In genomic region chr2:94979406-94980375, GRCh38 we compare ENCODE assay signal across 17 cellular contexts. TPM values are rescaled to one million over a fixed set of nuclear protein-coding genes. Genes with fewer than 3 reads are reported as not detected.
A peak's percentile ranks its signal among the peaks of the same experiment; 100 is the strongest.
DNase-seq lines count a peak whose midpoint lies in the region; ATAC-seq, FAIRE-seq and TF ChIP-seq lines count a peak whose summit lies in the region.
"Had no signal": no experiment of that assay in that cellular context is flagged by ENCODE, and none has a peak within 500 bp of the region (broad histone marks: within the 10 kb centered on the region; RNA-seq: fewer than 3 reads in every experiment).

No MANE protein-coding gene starts in this region.

- H3K27me3 ChIP-seq in astrocyte (ENCODE audit: insufficient read depth, low read length) (no peaks in the 10 kb centered on the region), trophoblast cell (ENCODE audit: insufficient read depth, low read length) (no peaks in the 10 kb centered on the region)
- H3K27me3 ChIP-seq: BLaER1 treated with 17β-estradiol and CSF1 and Interleukin-3, amounts not matched to agents 10 nM and 100 nM had no signal

- H3K4me2 ChIP-seq in astrocyte (ENCODE audit: low read length) (no peak overlapping the region), trophoblast cell (ENCODE audit: low read length) (no peak overlapping the region)
- H3K4me2 ChIP-seq: BLaER1 treated with 17β-estradiol and CSF1 and Interleukin-3, amounts not matched to agents 10 nM and 100 nM; GM23338 had no signal

- no peak overlapping the region for H2BK120ac ChIP-seq in trophoblast cell (ENCODE audit: insufficient read depth, low read length, poor library complexity)

- H3K36me3 ChIP-seq in HEK293 (ENCODE audit: control insufficient read depth in 2 of 2, insufficient read depth in 1 of 2, low read length in 2 of 2) (no peaks in the 10 kb centered on the region), astrocyte (ENCODE audit: insufficient read depth, low read length) (no peaks in the 10 kb centered on the region), trophoblast cell (ENCODE audit: control insufficient read depth in 1 of 2, insufficient read depth in 2 of 2, low read length in 2 of 2) (no peaks in the 10 kb centered on the region)
- H3K36me3 ChIP-seq: BLaER1 treated with 17β-estradiol and CSF1 and Interleukin-3, amounts not matched to agents 10 nM and 100 nM had no signal

- no peak for TF ChIP-seq CTCF in activated CD8-positive, alpha-beta T cell treated with anti-CD3 and anti-CD28 coated beads for 36 hours (IDR thresholded peaks at IDR 0.05)
- TF ChIP-seq CTCF in HEK293 (tag by site-specific recombination; IDR thresholded peaks at IDR 0.05) (no peak), astrocyte (IDR thresholded peaks at IDR 0.05; ENCODE audit: insufficient read depth, low read depth, low read length) (no peak)

- no peak overlapping the region for H2AK5ac ChIP-seq in trophoblast cell (ENCODE audit: low read length)

- H4K91ac ChIP-seq in trophoblast cell (ENCODE audit: low read depth, low read length) = no peak overlapping the region

- CTCF ChIA-PET in activated CD8-positive, alpha-beta T cell treated with anti-CD3 and anti-CD28 coated beads, Interleukin-2, amount 10 ng/mL, durations not matched to agents 7 days and 5 days (lab: Charles Lee) = no interaction called here
- CTCF ChIA-PET in activated CD8-positive, alpha-beta T cell treated with anti-CD3 and anti-CD28 coated beads for 36 hours (lab: Charles Lee) = no interaction called here
- CTCF ChIA-PET in HEK293 (lab: Yijun Ruan, JAX) = interaction anchor here (0.5 to 1.0 kb wide), 2 partner anchors 22 to 398 kb away, joined by 4 to 5 read pairs; no protein-coding TSS in a partner anchor

- H3K14ac ChIP-seq in trophoblast cell (ENCODE audit: low read length) = no peak overlapping the region

- WGBS in trophoblast cell (ENCODE audit: extremely low coverage, insufficient coverage, insufficient read length) = no CpG with 5 or more reads among the region's 10 CpGs

- no peak overlapping the region for H2AFZ ChIP-seq in astrocyte (ENCODE audit: low read depth, low read length)
- no peak overlapping the region for H2AFZ ChIP-seq in trophoblast cell (ENCODE audit: insufficient read depth, low read length, poor library complexity)
- H2AFZ ChIP-seq: GM23338 had no signal

- FAIRE-seq in astrocyte (lab: Jason Lieb, UNC) = no peak
- FAIRE-seq: GM12892 had no signal

- POLR2A ChIA-PET in activated CD8-positive, alpha-beta T cell treated with anti-CD3 and anti-CD28 coated beads, Interleukin-2, amount 10 ng/mL, durations not matched to agents 7 days and 5 days (lab: Charles Lee) = no interaction called here
- POLR2A ChIA-PET in activated CD8-positive, alpha-beta T cell treated with anti-CD3 and anti-CD28 coated beads for 36 hours (lab: Charles Lee) = no interaction called here
- POLR2A ChIA-PET in HEK293 (lab: Yijun Ruan, JAX) = no interaction called here

- H3K36me3 Mint-ChIP-seq in activated CD8-positive, alpha-beta T cell treated with anti-CD3 and anti-CD28 coated beads, Interleukin-2, amount 10 ng/mL, durations not matched to agents 7 days and 5 days (ENCODE audit: low read depth) = no peaks in the 10 kb centered on the region
- H3K36me3 Mint-ChIP-seq in activated CD8-positive, alpha-beta T cell treated with anti-CD3 and anti-CD28 coated beads for 36 hours (ENCODE audit: low read depth) = no peaks in the 10 kb centered on the region
- H3K36me3 Mint-ChIP-seq in astrocyte (ENCODE audit: low read depth, unreplicated experiment) = peaks cover 1% of the 10 kb centered on the region

- no peaks in the 10 kb centered on the region for H3K4me1 Mint-ChIP-seq in activated CD8-positive, alpha-beta T cell treated with anti-CD3 and anti-CD28 coated beads, Interleukin-2, amount 10 ng/mL, durations not matched to agents 7 days and 5 days (ENCODE audit: low read depth)
- H3K4me1 Mint-ChIP-seq in activated CD8-positive, alpha-beta T cell treated with anti-CD3 and anti-CD28 coated beads for 36 hours (ENCODE audit: low read depth) = no peaks in the 10 kb centered on the region
- H3K4me1 Mint-ChIP-seq in astrocyte (ENCODE audit: low read depth, unreplicated experiment) = peaks cover 3% of the 10 kb centered on the region
- H3K4me1 Mint-ChIP-seq: GM23338 had no signal

- no peak overlapping the region for H2BK12ac ChIP-seq in trophoblast cell (ENCODE audit: low read length)

- H3K4me3 ChIP-seq in HEK293 (ENCODE audit: low read depth, low read length) = no peak overlapping the region
- H3K4me3 ChIP-seq in astrocyte (ENCODE audit: insufficient read depth, low read depth, low read length) = no peak overlapping the region
- no peak overlapping the region for H3K4me3 ChIP-seq in trophoblast cell (ENCODE audit: low read depth, low read length)
- H3K4me3 ChIP-seq: BLaER1 treated with 17β-estradiol and CSF1 and Interleukin-3, amounts not matched to agents 10 nM and 100 nM; GM23338 had no signal

- no peak overlapping the region for H2BK5ac ChIP-seq in trophoblast cell (ENCODE audit: low read depth, low read length, poor library complexity)

- intact Hi-C loops in activated CD8-positive, alpha-beta T cell treated with anti-CD3 and anti-CD28 coated beads for 36 hours (cut with micrococcal nuclease) = no loop called here

- no peaks in the 10 kb centered on the region for H3K9me3 Mint-ChIP-seq in activated CD8-positive, alpha-beta T cell treated with anti-CD3 and anti-CD28 coated beads, Interleukin-2, amount 10 ng/mL, durations not matched to agents 7 days and 5 days (ENCODE audit: insufficient read depth)
- no peaks in the 10 kb centered on the region for H3K9me3 Mint-ChIP-seq in activated CD8-positive, alpha-beta T cell treated with anti-CD3 and anti-CD28 coated beads for 36 hours
- H3K9me3 Mint-ChIP-seq in astrocyte (ENCODE audit: unreplicated experiment) = no peaks in the 10 kb centered on the region
- H3K9me3 Mint-ChIP-seq: CD4-positive, alpha-beta T cell had no signal

- H3K79me2 ChIP-seq in astrocyte (ENCODE audit: insufficient read depth, low read length) (no peaks in the 10 kb centered on the region), trophoblast cell (ENCODE audit: control insufficient read depth, insufficient read depth, low read length, poor library complexity) (no peaks in the 10 kb centered on the region)

- no peak overlapping the region for H3K23ac ChIP-seq in trophoblast cell (ENCODE audit: low read length)

- H3K4ac ChIP-seq in trophoblast cell (ENCODE audit: low read depth, low read length) = no peak overlapping the region

- H3K4me1 ChIP-seq in HEK293 (ENCODE audit: control insufficient read depth, insufficient read depth, low read length) (no peaks in the 10 kb centered on the region), astrocyte (ENCODE audit: insufficient read depth, low read length) (no peaks in the 10 kb centered on the region), trophoblast cell (ENCODE audit: control insufficient read depth in 1 of 2, insufficient read depth in 2 of 2, low read length in 2 of 2) (peaks cover 0 to 3% of the 10 kb centered on the region in 2 experiments)

- DNase-seq in activated CD8-positive, alpha-beta T cell treated with anti-CD3 and anti-CD28 coated beads, Interleukin-2, amount 10 ng/mL, durations not matched to agents 7 days and 5 days = peak; percentile 14
- DNase-seq in activated CD8-positive, alpha-beta T cell treated with anti-CD3 and anti-CD28 coated beads for 36 hours = no peak
- DNase-seq in astrocyte (ENCODE audit: low read depth) = no peak
- no peak for DNase-seq in trophoblast cell
- DNase-seq in COR-L47 (lab: John Stamatoyannopoulos, UW) = no peak
- DNase-seq: ACHN; CD4-positive, alpha-beta T cell; DND-41; GDM1; H7 had no signal

- H3K9ac ChIP-seq in astrocyte (ENCODE audit: low read length) (no peak overlapping the region), trophoblast cell (ENCODE audit: low read length) (peak overlapping the region; percentile 70)
- H3K9ac ChIP-seq: BLaER1 treated with 17β-estradiol and CSF1 and Interleukin-3, amounts not matched to agents 10 nM and 100 nM had no signal

- no peak overlapping the region for H4K12ac ChIP-seq in trophoblast cell (ENCODE audit: low read depth, low read length)

- ATAC-seq in activated CD8-positive, alpha-beta T cell treated with anti-CD3 and anti-CD28 coated beads, Interleukin-2, amount 10 ng/mL, durations not matched to agents 7 days and 5 days = no peak
- no peak for ATAC-seq in activated CD8-positive, alpha-beta T cell treated with anti-CD3 and anti-CD28 coated beads for 36 hours
- no peak for ATAC-seq in HG03457 (IDR thresholded peaks at IDR 0.05; ENCODE audit: unreplicated experiment)
- ATAC-seq: GM23338 had no signal

- no peaks in the 10 kb centered on the region for H3K79me1 ChIP-seq in trophoblast cell (ENCODE audit: low read length)

- H3K4me3 Mint-ChIP-seq in activated CD8-positive, alpha-beta T cell treated with anti-CD3 and anti-CD28 coated beads, Interleukin-2, amount 10 ng/mL, durations not matched to agents 7 days and 5 days = no peak overlapping the region
- H3K4me3 Mint-ChIP-seq in activated CD8-positive, alpha-beta T cell treated with anti-CD3 and anti-CD28 coated beads for 36 hours = no peak overlapping the region
- no peak overlapping the region for H3K4me3 Mint-ChIP-seq in astrocyte (ENCODE audit: unreplicated experiment)
- H3K4me3 Mint-ChIP-seq: CD4-positive, alpha-beta T cell; GM23338 had no signal

- H3K18ac ChIP-seq in trophoblast cell (ENCODE audit: low read length) = no peak overlapping the region

- no peaks in the 10 kb centered on the region for H3K9me3 ChIP-seq in HEK293 (ENCODE audit: control insufficient read depth, insufficient read depth, low read depth, low read length)
- no peaks in the 10 kb centered on the region for H3K9me3 ChIP-seq in astrocyte (ENCODE audit: insufficient read depth, low read depth, low read length)
- peaks cover 2% of the 10 kb centered on the region for H3K9me3 ChIP-seq in trophoblast cell (ENCODE audit: insufficient read depth, low read depth, low read length)
- H3K9me3 ChIP-seq: BLaER1 treated with 17β-estradiol and CSF1 and Interleukin-3, amounts not matched to agents 10 nM and 100 nM had no signal

- no peaks in the 10 kb centered on the region for H4K20me1 ChIP-seq in astrocyte (ENCODE audit: insufficient read depth, low read length)
- H4K20me1 ChIP-seq: BLaER1 treated with 17β-estradiol and CSF1 and Interleukin-3, amounts not matched to agents 10 nM and 100 nM had no signal

- H3K27ac Mint-ChIP-seq in activated CD8-positive, alpha-beta T cell treated with anti-CD3 and anti-CD28 coated beads, Interleukin-2, amount 10 ng/mL, durations not matched to agents 7 days and 5 days = no peak overlapping the region
- no peak overlapping the region for H3K27ac Mint-ChIP-seq in activated CD8-positive, alpha-beta T cell treated with anti-CD3 and anti-CD28 coated beads for 36 hours
- H3K27ac Mint-ChIP-seq in astrocyte (ENCODE audit: unreplicated experiment) = peak overlapping the region; percentile 62
- H3K27ac Mint-ChIP-seq: CD4-positive, alpha-beta T cell; GM23338 had no signal

- H3K27me3 Mint-ChIP-seq in activated CD8-positive, alpha-beta T cell treated with anti-CD3 and anti-CD28 coated beads, Interleukin-2, amount 10 ng/mL, durations not matched to agents 7 days and 5 days (ENCODE audit: low read depth) = peaks cover 15% of the 10 kb centered on the region
- peaks cover 11% of the 10 kb centered on the region for H3K27me3 Mint-ChIP-seq in activated CD8-positive, alpha-beta T cell treated with anti-CD3 and anti-CD28 coated beads for 36 hours
- H3K27me3 Mint-ChIP-seq in astrocyte (ENCODE audit: low read depth, unreplicated experiment) = peaks cover 27% of the 10 kb centered on the region

- H3K27ac ChIP-seq in HEK293 (ENCODE audit: extremely low read depth, low read depth, low read length) (no peak overlapping the region), astrocyte (ENCODE audit: low read depth, low read length) (no peak overlapping the region), trophoblast cell (ENCODE audit: low read depth, low read length) (no peak overlapping the region)
- H3K27ac ChIP-seq: BLaER1 treated with 17β-estradiol and CSF1 and Interleukin-3, amounts not matched to agents 10 nM and 100 nM had no signal

- H4K8ac ChIP-seq in trophoblast cell (ENCODE audit: low read depth, low read length) = no peak overlapping the region

RNA-seq across cellular contexts. Expression of gene MAL, which starts 45.8 kb away (rescaled TPM):
- 100 to 1,000 TPM; 188 to 206 TPM for total RNA-seq in activated CD8-positive, alpha-beta T cell treated with anti-CD3 and anti-CD28 coated beads, Interleukin-2, amount 10 ng/mL, durations not matched to agents 7 days and 5 days
- total RNA-seq in activated CD8-positive, alpha-beta T cell treated with anti-CD3 and anti-CD28 coated beads for 36 hours = 10 to 100 TPM; 54.0 to 59.2 TPM
- 0.41 TPM in 1 of 2 replicates, not detected in the other for total RNA-seq in astrocyte
- 0.04 and 0.08 TPM in 2 replicates for polyA plus RNA-seq in trophoblast cell (2013)
- total RNA-seq: A172, HT1080 had no signal

Comparison
In these comparisons a context has a peak if more than half of its experiments do, and no peak if none do; other contexts are left out.
1. RNA of gene MAL, which starts 45.8 kb away (total RNA-seq): 188 to 206 TPM in activated CD8-positive, alpha-beta T cell treated with anti-CD3 and anti-CD28 coated beads, Interleukin-2, amount 10 ng/mL, durations not matched to agents 7 days and 5 days and 54.0 to 59.2 TPM in activated CD8-positive, alpha-beta T cell treated with anti-CD3 and anti-CD28 coated beads for 36 hours; 0.41 TPM in astrocyte; every median in the first group is over 10 times any median in the second.